Comparison of ENCODE assay signal across 4 cellular contexts in genomic region chr7:44031319-44031718, GRCh38. TPM values are rescaled to one million over a fixed set of nuclear protein-coding genes. Genes with fewer than 3 reads are reported as not detected.
"Had no signal": no experiment of that assay in that cellular context is flagged by ENCODE, and none has a peak within 500 bp of the region (broad histone marks: within the 10 kb centered on the region; RNA-seq: fewer than 3 reads in every experiment).

No MANE protein-coding gene starts in this region.

RNA-seq across cellular contexts. Expression of gene SPDYE1, which starts 33.6 kb away (rescaled TPM):
- total RNA-seq: LHCN-M2, M059J, MCF 10A, NCI-H460 had no signal

RNA-seq across cellular contexts. Expression of gene PGAM2, which starts 34.0 kb away (rescaled TPM):
- total RNA-seq: LHCN-M2, MCF 10A, NCI-H460 had no signal
